7 cellular contexts compared by ENCODE assay signal in genomic region chr21:31654821-31655220, GRCh38. TPM values are rescaled to one million over a fixed set of nuclear protein-coding genes. Genes with fewer than 3 reads are reported as not detected.
DNase-seq lines count a peak whose midpoint lies in the region; ATAC-seq and TF ChIP-seq lines count a peak whose summit lies in the region.
"Not testable (repeated sequence)": the region's sequence is repeated elsewhere in the genome, so short reads cannot be mapped to it uniquely, and the experiment has no call there.

No MANE protein-coding gene starts in this region.

- H3K36me3 Mint-ChIP-seq in CD4-positive, alpha-beta T cell (ENCODE audit: low read depth); activated CD4-positive, alpha-beta T cell treated with anti-CD3 and anti-CD28 coated beads for 36 hours (ENCODE audit: low read depth); activated T-cell treated with anti-CD3 and anti-CD28 coated beads, Interleukin-2, amount 50 U/mL, for 24 hours (ENCODE audit: low read depth); activated naive CD8-positive, alpha-beta T cell; effector memory CD8-positive, alpha-beta T cell (ENCODE audit: insufficient read depth); natural killer cell treated with Interleukin-12 subunit alpha and Interleukin-12 subunit beta and Interleukin-15 and Interleukin-18, amount 100 ng/mL, for 72 hours: not testable (repeated sequence)

- peak overlapping the region; percentile 43 for H3K27ac ChIP-seq in CD4-positive, alpha-beta T cell (ENCODE audit: low read depth, low read length)

- intact Hi-C loops in CD4-positive, alpha-beta T cell (cut with DNase I, micrococcal nuclease) = loop anchor here (5.0 kb wide), 2 partner anchors 93 to 468 kb away; no protein-coding TSS in a partner anchor
- intact Hi-C loops in activated CD4-positive, alpha-beta T cell treated with anti-CD3 and anti-CD28 coated beads for 36 hours (cut with DNase I, micrococcal nuclease) = loop anchor here in 1 of 2 experiments (5.0 kb wide), 3 partner anchors 98 to 473 kb away; no protein-coding TSS in a partner anchor

- POLR2A ChIA-PET in CD4-positive, alpha-beta T cell (lab: Charles Lee) = interaction anchor here (0.9 to 1.1 kb wide), 2 partner anchors 95 to 522 kb away, joined by 3 to 4 read pairs; no protein-coding TSS in a partner anchor
- POLR2A ChIA-PET in activated CD4-positive, alpha-beta T cell treated with anti-CD3 and anti-CD28 coated beads for 36 hours (lab: Charles Lee) = not testable (repeated sequence)

- CTCF ChIA-PET in CD4-positive, alpha-beta T cell (lab: Charles Lee) = interaction anchor here (0.6 kb wide), 1 partner anchor 107 kb away, joined by 3 read pairs; no protein-coding TSS in a partner anchor
- CTCF ChIA-PET in activated CD4-positive, alpha-beta T cell treated with anti-CD3 and anti-CD28 coated beads for 36 hours (lab: Charles Lee) = interaction anchor here (0.9 kb wide), 1 partner anchor 49 kb away, joined by 3 read pairs; no protein-coding TSS in a partner anchor

- not testable (repeated sequence) for H3K27me3 ChIP-seq in CD4-positive, alpha-beta T cell (ENCODE audit: control insufficient read depth, insufficient read depth, low read length)

- not testable (repeated sequence) for H3K27me3 Mint-ChIP-seq in CD4-positive, alpha-beta T cell; activated CD4-positive, alpha-beta T cell treated with anti-CD3 and anti-CD28 coated beads for 36 hours; activated T-cell treated with anti-CD3 and anti-CD28 coated beads, Interleukin-2, amount 50 U/mL, for 24 hours; activated naive CD8-positive, alpha-beta T cell; effector memory CD8-positive, alpha-beta T cell; natural killer cell treated with Interleukin-12 subunit alpha and Interleukin-12 subunit beta and Interleukin-15 and Interleukin-18, amount 100 ng/mL, for 72 hours

- H3K4me1 Mint-ChIP-seq in CD4-positive, alpha-beta T cell (ENCODE audit: low read depth) = peaks cover 31% of the 10 kb centered on the region
- H3K4me1 Mint-ChIP-seq in activated CD4-positive, alpha-beta T cell treated with anti-CD3 and anti-CD28 coated beads for 36 hours = peaks cover 29% of the 10 kb centered on the region
- peaks cover 40% of the 10 kb centered on the region for H3K4me1 Mint-ChIP-seq in activated T-cell treated with anti-CD3 and anti-CD28 coated beads, Interleukin-2, amount 50 U/mL, for 24 hours (ENCODE audit: low read depth)
- H3K4me1 Mint-ChIP-seq in activated naive CD8-positive, alpha-beta T cell (ENCODE audit: low read depth) = peaks cover 29% of the 10 kb centered on the region
- peaks cover 20 to 23% of the 10 kb centered on the region in 2 donors for H3K4me1 Mint-ChIP-seq in effector memory CD8-positive, alpha-beta T cell (ENCODE audit: low read depth in 2 of 2)
- peaks cover 27 to 30% of the 10 kb centered on the region in 2 donors for H3K4me1 Mint-ChIP-seq in natural killer cell treated with Interleukin-12 subunit alpha and Interleukin-12 subunit beta and Interleukin-15 and Interleukin-18, amount 100 ng/mL, for 72 hours (ENCODE audit: low read depth in 2 of 2)

- not testable (repeated sequence) for ATAC-seq in CD4-positive, alpha-beta T cell (ENCODE audit: poor library complexity); activated CD4-positive, alpha-beta T cell treated with anti-CD3 and anti-CD28 coated beads for 36 hours; effector memory CD8-positive, alpha-beta T cell (replicated peaks); natural killer cell treated with Interleukin-12 subunit alpha and Interleukin-12 subunit beta and Interleukin-15 and Interleukin-18, amount 100 ng/mL, for 72 hours

- not testable (repeated sequence) for TF ChIP-seq POLR2A in NB4 (IDR thresholded peaks at IDR 0.05; ENCODE audit: extremely low read depth, insufficient read length)

- not testable (repeated sequence) for H3K9me3 ChIP-seq in CD4-positive, alpha-beta T cell (ENCODE audit: control insufficient read depth, low read length)

- not testable (repeated sequence) for DNase-seq in CD4-positive, alpha-beta T cell; activated T-cell treated with anti-CD3 and anti-CD28 coated beads, Interleukin-2, amount 50 U/mL, for 24 hours; natural killer cell treated with Interleukin-12 subunit alpha and Interleukin-12 subunit beta and Interleukin-15 and Interleukin-18, amount 100 ng/mL, for 72 hours (ENCODE audit: low spot score)
- peak; percentile 56 for DNase-seq in NB4 (ENCODE audit: low read depth)
- peak; percentile 17 for DNase-seq in activated CD4-positive, alpha-beta T cell treated with anti-CD3 and anti-CD28 coated beads for 36 hours
- peak in 2 of 3 experiments; percentile 10 to 11 for DNase-seq in effector memory CD8-positive, alpha-beta T cell

- peak overlapping the region; percentile 90 for H3K4me3 Mint-ChIP-seq in CD4-positive, alpha-beta T cell
- peak overlapping the region; percentile 64 for H3K4me3 Mint-ChIP-seq in activated CD4-positive, alpha-beta T cell treated with anti-CD3 and anti-CD28 coated beads for 36 hours
- H3K4me3 Mint-ChIP-seq in activated T-cell treated with anti-CD3 and anti-CD28 coated beads, Interleukin-2, amount 50 U/mL, for 24 hours = peak overlapping the region; percentile 58
- peak overlapping the region; percentile 86 for H3K4me3 Mint-ChIP-seq in activated naive CD8-positive, alpha-beta T cell
- H3K4me3 Mint-ChIP-seq in effector memory CD8-positive, alpha-beta T cell = peak overlapping the region; percentile 80 to 81
- H3K4me3 Mint-ChIP-seq in natural killer cell treated with Interleukin-12 subunit alpha and Interleukin-12 subunit beta and Interleukin-15 and Interleukin-18, amount 100 ng/mL, for 72 hours = peak overlapping the region; percentile 84

- peak overlapping the region; percentile 86 for H3K27ac Mint-ChIP-seq in CD4-positive, alpha-beta T cell
- peak overlapping the region; percentile 55 for H3K27ac Mint-ChIP-seq in activated CD4-positive, alpha-beta T cell treated with anti-CD3 and anti-CD28 coated beads for 36 hours
- peak overlapping the region; percentile 65 for H3K27ac Mint-ChIP-seq in activated T-cell treated with anti-CD3 and anti-CD28 coated beads, Interleukin-2, amount 50 U/mL, for 24 hours
- peak overlapping the region; percentile 61 for H3K27ac Mint-ChIP-seq in activated naive CD8-positive, alpha-beta T cell
- peak overlapping the region; percentile 86 for H3K27ac Mint-ChIP-seq in effector memory CD8-positive, alpha-beta T cell
- peak overlapping the region in 1 of 2 donors; percentile 82 for H3K27ac Mint-ChIP-seq in natural killer cell treated with Interleukin-12 subunit alpha and Interleukin-12 subunit beta and Interleukin-15 and Interleukin-18, amount 100 ng/mL, for 72 hours

- H3K4me3 ChIP-seq in NB4 (ENCODE audit: low read depth, low read length) = not testable (repeated sequence)

- TF ChIP-seq CTCF in CD4-positive, alpha-beta T cell (IDR thresholded peaks at IDR 0.05); NB4 (IDR thresholded peaks at IDR 0.05; ENCODE audit: low read depth, low read length): not testable (repeated sequence)

- not testable (repeated sequence) for H3K9me3 Mint-ChIP-seq in CD4-positive, alpha-beta T cell; activated CD4-positive, alpha-beta T cell treated with anti-CD3 and anti-CD28 coated beads for 36 hours (ENCODE audit: low read depth); activated T-cell treated with anti-CD3 and anti-CD28 coated beads, Interleukin-2, amount 50 U/mL, for 24 hours; activated naive CD8-positive, alpha-beta T cell (ENCODE audit: low read depth); effector memory CD8-positive, alpha-beta T cell; natural killer cell treated with Interleukin-12 subunit alpha and Interleukin-12 subunit beta and Interleukin-15 and Interleukin-18, amount 100 ng/mL, for 72 hours

RNA-seq across cellular contexts. Expression of gene SOD1, which starts 4.7 kb away (rescaled TPM):
- total RNA-seq in CD4-positive, alpha-beta T cell = 100 to 1,000 TPM; 158 to 161 TPM
- 100 to 1,000 TPM; 232 to 284 TPM for total RNA-seq in activated CD4-positive, alpha-beta T cell treated with anti-CD3 and anti-CD28 coated beads for 36 hours
- 100 to 1,000 TPM; 209 to 228 TPM for total RNA-seq in natural killer cell treated with Interleukin-12 subunit alpha and Interleukin-12 subunit beta and Interleukin-15 and Interleukin-18, amount 100 ng/mL, for 72 hours
